In the genomic region with DNA sequence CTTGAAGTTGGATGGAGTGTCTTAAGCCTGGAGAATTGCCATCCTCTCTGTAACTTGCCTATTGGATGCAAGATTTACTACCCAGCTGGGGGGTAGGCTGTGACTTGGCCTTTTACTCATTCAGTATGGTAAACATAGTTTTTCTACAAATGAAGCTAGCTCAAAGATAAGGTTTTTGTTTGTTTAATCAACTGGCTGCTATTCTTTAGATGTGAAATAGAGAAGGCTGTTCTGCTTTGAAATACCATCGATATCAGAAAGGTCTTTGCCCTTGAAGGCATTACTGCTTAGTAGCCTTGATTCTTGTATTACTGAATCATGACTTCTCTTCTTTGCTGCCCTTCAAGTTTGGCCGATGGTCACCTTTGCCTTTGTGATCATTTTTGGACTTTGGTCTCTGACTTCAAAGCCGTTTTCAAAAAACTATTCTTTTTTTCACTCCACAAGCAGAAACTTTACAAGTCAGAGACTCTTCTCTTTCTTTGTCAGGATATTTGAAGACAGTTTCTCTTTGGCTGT, we compare ENCODE assay signal across 10 cellular contexts.
"Had no signal": no experiment of that assay in that cellular context is flagged by ENCODE, and none has a peak within 500 bp of the region (broad histone marks: within the 10 kb centered on the region; RNA-seq: fewer than 3 reads in every experiment).

No MANE protein-coding gene starts in this region.

- H3K27ac ChIP-seq: prostate gland had no signal

- H3K9me3 ChIP-seq: prostate gland had no signal

- H3K4me3 ChIP-seq: prostate gland had no signal

- H3K36me3 ChIP-seq: prostate gland had no signal

- H3K4me1 ChIP-seq: prostate gland had no signal

- DNase-seq: activated CD4-positive, alpha-beta T cell treated with anti-CD3 and anti-CD28 coated beads, Interleukin-2, amount 50 U/mL, for 1 hour; activated CD8-positive, alpha-beta memory T cell treated with anti-CD3 and anti-CD28 coated beads for 24 hours; activated gamma-delta T cell treated with Interleukin-2 at 50 U/mL for 16 hours; activated naive CD8-positive, alpha-beta T cell treated with anti-CD3 and anti-CD28 coated beads for 36 hours; hippocampal formation; kidney; occipital lobe; right cardiac atrium; stimulated activated CD4-positive, alpha-beta T cell treated with anti-CD3 and anti-CD28 coated beads, Interleukin-1b, Interleukin-23, amount 100 ng/mL, for 48 hours had no signal

- ATAC-seq: right cardiac atrium had no signal
